2 cellular contexts compared by ENCODE assay signal in genomic region chr1:213987422-213987875, GRCh38.
TF ChIP-seq lines count a peak whose summit lies in the region.

No MANE protein-coding gene starts in this region.

TF ChIP-seq in GM23338, 12 proteins besides CTCF, POLR2A, EP300 and RAD21:
- TF ChIP-seq ZNF462 (CRISPR knock-in tag; IDR thresholded peaks at IDR 0.05) (no peak), ZNF114 (CRISPR knock-in tag; IDR thresholded peaks at IDR 0.05) (no peak), EZH2phosphoT487 (IDR thresholded peaks at IDR 0.05; ENCODE audit: unreplicated experiment) (no peak), REST (IDR thresholded peaks at IDR 0.05; ENCODE audit: unreplicated experiment) (no peak)

TF ChIP-seq in H1, 55 proteins besides CTCF, POLR2A, EP300 and RAD21:
- TF ChIP-seq HDAC2 (IDR thresholded peaks at IDR 0.05; ENCODE audit: borderline replicate concordance in 1 of 2, low read depth in 2 of 2, low read length in 2 of 2) (no peak), RNF2 (IDR thresholded peaks at IDR 0.05; ENCODE audit: borderline replicate concordance, low read depth, low read length, missing control alignments, poor library complexity, severe bottlenecking) (no peak), TCF12 (IDR thresholded peaks at IDR 0.05; ENCODE audit: low read depth, low read length) (no peak), CREB1 (IDR thresholded peaks at IDR 0.05) (no peak), BCL11A (IDR thresholded peaks at IDR 0.05; ENCODE audit: low read depth in 2 of 2, low read length in 2 of 2) (no peak), RBBP5 (IDR thresholded peaks at IDR 0.05; ENCODE audit: borderline replicate concordance, low read depth, low read length) (no peak), ATF3 (IDR thresholded peaks at IDR 0.05; ENCODE audit: insufficient read depth, low read depth, low read length) (no peak), NRF1 (IDR thresholded peaks at IDR 0.05; ENCODE audit: low read depth, low read length) (no peak), SIN3A (conservative IDR thresholded peaks at IDR 0.05 in 1 of 2, IDR thresholded peaks at IDR 0.05 in 1 of 2; ENCODE audit: low read depth in 1 of 2, low read length in 2 of 2) (no peak), GTF2F1 (IDR thresholded peaks at IDR 0.05; ENCODE audit: borderline replicate concordance, low read depth, low read length) (no peak), CBX5 (IDR thresholded peaks at IDR 0.05; ENCODE audit: low read depth, low read length) (no peak), YY1 (IDR thresholded peaks at IDR 0.05; ENCODE audit: low read depth, low read length) (no peak), CTBP2 (IDR thresholded peaks at IDR 0.05; ENCODE audit: borderline replicate concordance, insufficient read depth, insufficient read length, low read length) (no peak), MAFK (IDR thresholded peaks at IDR 0.05; ENCODE audit: low read depth, low read length) (no peak), ZNF274 (IDR thresholded peaks at IDR 0.05; ENCODE audit: borderline replicate concordance, extremely low read depth, low read length) (no peak), CEBPB (IDR thresholded peaks at IDR 0.05; ENCODE audit: low read depth, low read length) (no peak), PHF8 (conservative IDR thresholded peaks at IDR 0.05; ENCODE audit: low read depth, low read length) (no peak), TEAD4 (IDR thresholded peaks at IDR 0.05; ENCODE audit: low read depth, low read length) (no peak), USF2 (IDR thresholded peaks at IDR 0.05; ENCODE audit: low read length) (no peak)
